In the genomic region with DNA sequence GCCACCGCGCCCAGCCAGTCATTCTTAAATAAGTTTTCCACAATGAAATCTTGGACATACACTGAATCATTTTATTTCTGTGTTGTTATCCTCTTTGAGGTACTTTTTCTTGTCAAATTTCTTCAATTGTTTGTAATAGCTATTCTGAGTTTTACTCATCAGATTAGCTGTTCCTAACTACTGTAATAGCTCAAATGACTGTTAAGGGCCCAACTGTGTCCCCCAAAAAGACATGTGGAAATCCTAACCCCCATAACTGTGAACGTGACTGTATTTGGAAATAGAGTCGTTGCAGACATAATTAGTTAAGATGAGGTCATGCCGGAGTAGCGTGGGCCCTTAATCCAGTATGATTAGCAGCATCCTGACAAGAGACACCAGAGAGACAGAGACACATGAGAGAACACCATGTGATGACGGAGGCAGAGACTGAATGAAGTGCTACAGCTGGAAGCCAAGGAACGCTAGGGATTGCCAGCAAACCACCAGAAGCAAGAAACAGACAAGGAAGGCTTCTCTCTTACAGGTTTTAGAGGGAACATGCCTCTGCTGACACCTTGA, we compare ENCODE assay signal across 24 cellular contexts.
"Had no signal": no experiment of that assay in that cellular context is flagged by ENCODE, and none has a peak within 500 bp of the region (broad histone marks: within the 10 kb centered on the region; RNA-seq: fewer than 3 reads in every experiment).

No MANE protein-coding gene starts in this region.

- H3K27me3 Mint-ChIP-seq: natural killer cell treated with Interleukin-12 subunit alpha and Interleukin-12 subunit beta and Interleukin-15 and Interleukin-18, amount 100 ng/mL, for 72 hours; progenitor cell of endocrine pancreas; stimulated activated memory B cell treated with anti-CD40 and anti-IgM and Interleukin-4, amounts not matched to agents 10 μg/mL and 1 μg/mL and 100 μg/mL, for 72 hours; stimulated activated naive CD8-positive, alpha-beta T cell treated with anti-CD3 and anti-CD28 coated beads, Interleukin-15, Interleukin-2, amounts not matched to agents 100 ng/mL and 50 ng/mL, for 24 hours had no signal

- H3K9me3 Mint-ChIP-seq: natural killer cell treated with Interleukin-12 subunit alpha and Interleukin-12 subunit beta and Interleukin-15 and Interleukin-18, amount 100 ng/mL, for 72 hours; stimulated activated memory B cell treated with anti-CD40 and anti-IgM and Interleukin-4, amounts not matched to agents 10 μg/mL and 1 μg/mL and 100 μg/mL, for 72 hours; stimulated activated naive CD8-positive, alpha-beta T cell treated with anti-CD3 and anti-CD28 coated beads, Interleukin-15, Interleukin-2, amounts not matched to agents 100 ng/mL and 50 ng/mL, for 24 hours had no signal

- H3K4me1 ChIP-seq: foreskin keratinocyte, left ventricle myocardium inferior, pancreas, tibial artery, upper lobe of left lung, vagina had no signal

- DNase-seq: cortex of kidney; dorsolateral prefrontal cortex; effector memory CD4-positive, alpha-beta T cell; foreskin keratinocyte; kidney; left cardiac atrium; left ventricle myocardium inferior; mesenchymal stem cell; midbrain; occipital lobe; pancreas; right cardiac atrium; stimulated activated CD4-positive, alpha-beta T cell treated with anti-CD3 and anti-CD28 coated beads, Interleukin-4, amount 100 ng/mL, for 1 hour; stimulated activated CD8-positive, alpha-beta memory T cell treated with anti-CD3 and anti-CD28 coated beads, Interleukin-4, amount 100 ng/mL, for 48 hours; tibial artery; upper lobe of left lung had no signal

- H2AFZ ChIP-seq: hepatocyte had no signal

- H3K27me3 ChIP-seq: esophagus muscularis mucosa, foreskin keratinocyte, hepatocyte, pancreas, tibial artery, upper lobe of left lung, vagina had no signal

- H3K27ac Mint-ChIP-seq: natural killer cell treated with Interleukin-12 subunit alpha and Interleukin-12 subunit beta and Interleukin-15 and Interleukin-18, amount 100 ng/mL, for 72 hours; progenitor cell of endocrine pancreas; stimulated activated memory B cell treated with anti-CD40 and anti-IgM and Interleukin-4, amounts not matched to agents 10 μg/mL and 1 μg/mL and 100 μg/mL, for 72 hours; stimulated activated naive CD8-positive, alpha-beta T cell treated with anti-CD3 and anti-CD28 coated beads, Interleukin-15, Interleukin-2, amounts not matched to agents 100 ng/mL and 50 ng/mL, for 24 hours had no signal

- H3K4me1 Mint-ChIP-seq: stimulated activated memory B cell treated with anti-CD40 and anti-IgM and Interleukin-4, amounts not matched to agents 10 μg/mL and 1 μg/mL and 100 μg/mL, for 72 hours had no signal

- H3K36me3 ChIP-seq: pancreas had no signal

- H3K4me3 Mint-ChIP-seq: natural killer cell treated with Interleukin-12 subunit alpha and Interleukin-12 subunit beta and Interleukin-15 and Interleukin-18, amount 100 ng/mL, for 72 hours; stimulated activated memory B cell treated with anti-CD40 and anti-IgM and Interleukin-4, amounts not matched to agents 10 μg/mL and 1 μg/mL and 100 μg/mL, for 72 hours; stimulated activated naive CD8-positive, alpha-beta T cell treated with anti-CD3 and anti-CD28 coated beads, Interleukin-15, Interleukin-2, amounts not matched to agents 100 ng/mL and 50 ng/mL, for 24 hours had no signal

- H3K27ac ChIP-seq: dorsolateral prefrontal cortex, esophagus muscularis mucosa, foreskin keratinocyte, hepatocyte, left ventricle myocardium inferior, pancreas, tibial artery, upper lobe of left lung, vagina had no signal

- H3K79me2 ChIP-seq: hepatocyte had no signal

- H3K4me3 ChIP-seq: dorsolateral prefrontal cortex, esophagus muscularis mucosa, hepatocyte, left ventricle myocardium inferior, lung, pancreas, tibial artery, upper lobe of left lung, vagina had no signal

- H3K4me2 ChIP-seq: hepatocyte had no signal

- H3K9me3 ChIP-seq: esophagus muscularis mucosa, left ventricle myocardium inferior, pancreas, tibial artery, upper lobe of left lung, vagina had no signal
